Comparison of ENCODE assay signal across 9 cellular contexts in the genomic region with DNA sequence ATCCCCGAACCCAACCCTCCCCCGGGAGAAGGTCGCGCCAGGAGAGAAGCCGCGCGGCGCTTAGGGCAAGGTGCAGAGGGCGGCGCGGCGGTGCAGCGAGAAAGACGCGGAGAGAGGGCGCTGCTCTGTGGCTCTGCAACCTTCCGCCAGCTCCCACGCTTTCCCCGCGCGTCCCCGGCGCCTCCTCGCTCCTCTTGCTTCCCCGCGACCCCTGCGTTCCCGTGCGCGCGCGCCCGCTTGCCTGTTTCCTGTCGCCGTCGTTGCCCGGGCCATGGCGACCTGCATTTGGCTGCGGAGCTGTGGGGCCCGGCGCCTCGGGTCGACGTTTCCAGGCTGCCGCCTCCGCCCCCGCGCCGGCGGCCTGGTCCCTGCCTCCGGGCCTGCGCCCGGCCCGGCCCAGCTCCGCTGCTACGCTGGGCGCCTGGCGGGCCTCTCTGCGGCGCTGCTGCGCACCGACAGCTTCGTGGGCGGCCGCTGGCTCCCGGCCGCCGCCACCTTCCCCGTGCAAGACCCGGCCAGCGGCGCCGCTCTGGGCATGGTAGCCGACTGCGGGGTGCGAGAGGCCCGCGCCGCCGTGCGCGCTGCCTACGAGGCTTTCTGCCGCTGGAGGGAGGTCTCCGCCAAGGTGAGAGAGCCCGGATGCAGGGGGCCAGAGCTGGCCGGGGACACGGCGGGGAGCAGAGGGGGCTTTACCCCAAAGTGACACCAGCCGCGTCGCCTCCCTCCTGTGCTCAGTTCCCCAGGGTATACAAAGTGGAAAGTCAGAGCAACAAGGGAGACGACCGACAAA. TPM values are rescaled to one million over a fixed set of nuclear protein-coding genes. Genes with fewer than 3 reads are reported as not detected.
DNase-seq lines count a peak whose midpoint lies in the region; ATAC-seq and TF ChIP-seq lines count a peak whose summit lies in the region.
"Had no signal": no experiment of that assay in that cellular context is flagged by ENCODE, and none has a peak within 500 bp of the region (broad histone marks: within the 10 kb centered on the region; RNA-seq: fewer than 3 reads in every experiment).

Gene ALDH5A1, plus strand, starts transcription at position 244 of the 790 bp plus-strand sequence. Its CDS starts 28 bp downstream, at position 272.

- peak within 1 kb of the TSS; percentile 80 for H3K4me3 ChIP-seq in BE2C (ENCODE audit: low read depth, low read length)
- H3K4me3 ChIP-seq in effector memory CD4-positive, alpha-beta T cell (ENCODE audit: insufficient read depth, low read depth, low read length, poor library complexity, severe bottlenecking): peak within 1 kb of the TSS; percentile 76

- H3K27me3 ChIP-seq in BE2C: no peaks in the 10 kb centered on the region
- H3K27me3 ChIP-seq in effector memory CD4-positive, alpha-beta T cell (replicated peaks; ENCODE audit: control insufficient read depth, insufficient read depth, low read length, poor library complexity, severe bottlenecking): no peaks in the 10 kb centered on the region

- no peaks in the 10 kb centered on the region for H3K27me3 Mint-ChIP-seq in mesothelial cell of epicardium (ENCODE audit: low read depth)

- peaks cover 4% of the 10 kb centered on the region for H3K4me1 Mint-ChIP-seq in mesothelial cell of epicardium

- H3K27ac ChIP-seq in effector memory CD4-positive, alpha-beta T cell (ENCODE audit: insufficient read depth, low read length, poor library complexity, severe bottlenecking): peak within 1 kb of the TSS; percentile 36
- H3K27ac ChIP-seq: epithelial cell of prostate had no signal

- H3K4me3 Mint-ChIP-seq in mesothelial cell of epicardium: peak within 1 kb of the TSS; percentile 73

- TF ChIP-seq CTCF in BE2C (IDR thresholded peaks at IDR 0.05; ENCODE audit: low read depth, low read length): peak; percentile 27
- no peak for TF ChIP-seq CTCF in mesothelial cell of epicardium (IDR thresholded peaks at IDR 0.05; ENCODE audit: unreplicated experiment)

- H3K36me3 Mint-ChIP-seq in mesothelial cell of epicardium: peaks cover 19% of the 10 kb centered on the region

- in situ Hi-C loops in GM18951 (cut with MboI; ENCODE audit: low sequenced_read_pairs, unreplicated experiment): no loop called here

- peak; percentile 51 for TF ChIP-seq POLR2A in GM18951 (IDR thresholded peaks at IDR 0.05; ENCODE audit: extremely low read depth, insufficient read depth, insufficient read length)

- H3K9me3 Mint-ChIP-seq in mesothelial cell of epicardium: peaks cover 9% of the 10 kb centered on the region

- peak; percentile 63 for ATAC-seq in HG03175 (IDR thresholded peaks at IDR 0.05; ENCODE audit: unreplicated experiment)

- H3K4me1 ChIP-seq in BE2C: no peaks in the 10 kb centered on the region
- peaks cover 6% of the 10 kb centered on the region for H3K4me1 ChIP-seq in effector memory CD4-positive, alpha-beta T cell (ENCODE audit: control insufficient read depth, insufficient read depth, low read length, poor library complexity, severe bottlenecking)

- H3K27ac Mint-ChIP-seq in mesothelial cell of epicardium: peak within 1 kb of the TSS; percentile 7

- DNase-seq in BE2C (peak; percentile 77), NCI-H748 (lab: John Stamatoyannopoulos, UW; ENCODE audit: unreplicated experiment) (peak; percentile 90), mesothelial cell of epicardium (ENCODE audit: low spot score in 2 of 2, unreplicated experiment in 2 of 2) (peak; percentile 49 to 77)
- DNase-seq in activated CD8-positive, alpha-beta memory T cell treated with anti-CD3 and anti-CD28 coated beads for 24 hours: peak; percentile 93
- peak; percentile 36 to 57 (median 48) for DNase-seq in effector memory CD4-positive, alpha-beta T cell
- DNase-seq in stimulated activated CD8-positive, alpha-beta memory T cell treated with anti-CD3 and anti-CD28 coated beads, Interleukin-15, amount 100 ng/mL, for 48 hours (ENCODE audit: low read depth in 2 of 2): peak; percentile 73 to 76

- peaks cover 4% of the 10 kb centered on the region for H3K9me3 ChIP-seq in BE2C
- H3K9me3 ChIP-seq in effector memory CD4-positive, alpha-beta T cell (ENCODE audit: control insufficient read depth, low read length): no peaks in the 10 kb centered on the region

- H3K36me3 ChIP-seq in BE2C: no peaks in the 10 kb centered on the region
- no peaks in the 10 kb centered on the region for H3K36me3 ChIP-seq in effector memory CD4-positive, alpha-beta T cell (ENCODE audit: control insufficient read depth, insufficient read depth, low read length)

RNA-seq across cellular contexts. Expression of gene ALDH5A1, which starts in this region (rescaled TPM):
- polyA plus RNA-seq in BE2C (2012; ENCODE audit: insufficient read depth, insufficient read length, low read depth): 3.3 TPM
- 19.6 to 22.6 TPM (median 22.5 TPM) in 3 replicates for total RNA-seq in mesothelial cell of epicardium

Comparison
In these comparisons a context has a peak if more than half of its experiments do, and no peak if none do; other contexts are left out.
1. Peak in every context shown above with its lines: DNase-seq, ATAC-seq, H3K4me3 ChIP-seq and H3K27ac ChIP-seq.